18 cellular contexts compared by ENCODE assay signal in genomic region chr6:144153971-144154370, GRCh38.
"Had no signal": no experiment of that assay in that cellular context is flagged by ENCODE, and none has a peak within 500 bp of the region (broad histone marks: within the 10 kb centered on the region; RNA-seq: fewer than 3 reads in every experiment).

No MANE protein-coding gene starts in this region.

- H3K9me3 ChIP-seq: colonic mucosa, lower lobe of right lung, spleen, suprapubic skin had no signal

- H3K4me3 Mint-ChIP-seq: activated CD4-positive, alpha-beta T cell treated with anti-CD3 and anti-CD28 coated beads, Interleukin-2, amount 10 ng/mL, durations not matched to agents 7 days and 5 days; nephron had no signal

- DNase-seq: activated CD4-positive, alpha-beta T cell treated with anti-CD3 and anti-CD28 coated beads, Interleukin-2, amount 10 ng/mL, durations not matched to agents 7 days and 5 days; activated CD8-positive, alpha-beta memory T cell treated with anti-CD3 and anti-CD28 coated beads, Interleukin-2, amount 50 U/mL, for 4 hours; activated naive CD4-positive, alpha-beta T cell treated with Interleukin-2 at 50 U/mL for 16 hours; brain microvascular endothelial cell; central memory CD4-positive, alpha-beta T cell; colonic mucosa; erythroblast; foreskin melanocyte; lower lobe of right lung; occipital lobe; retina; spleen; stimulated activated CD4-positive, alpha-beta T cell treated with anti-CD3 and anti-CD28 coated beads, Interleukin-4, amount 100 ng/mL, for 4 hours; stimulated activated naive CD4-positive, alpha-beta T cell had no signal

- H3K9me3 Mint-ChIP-seq: activated CD4-positive, alpha-beta T cell treated with anti-CD3 and anti-CD28 coated beads, Interleukin-2, amount 10 ng/mL, durations not matched to agents 7 days and 5 days; activated T-helper 2 cell treated with anti-CD3 and anti-CD28 coated beads, Interferon-gamma antibody, Interleukin-2, Interleukin-4, amounts not matched to agents 10 μg/mL and 5 μg/mL and 100 μg/mL, durations not matched to agents 14 hours and 24 hours and 36 hours; nephron; T-helper 1 cell treated with Interleukin-12 subunit alpha and Interleukin-12 subunit beta and Interleukin-4 antibody, amounts not matched to agents 30 μg/mL and 1 μg/mL, for 36 hours had no signal

- H3K4me3 ChIP-seq: colonic mucosa, lower lobe of right lung, suprapubic skin had no signal

- ATAC-seq: lower lobe of right lung had no signal

- H3K27me3 ChIP-seq: brain microvascular endothelial cell, spleen, suprapubic skin had no signal

- H3K27ac Mint-ChIP-seq: activated T-helper 2 cell treated with anti-CD3 and anti-CD28 coated beads, Interferon-gamma antibody, Interleukin-2, Interleukin-4, amounts not matched to agents 10 μg/mL and 5 μg/mL and 100 μg/mL, durations not matched to agents 14 hours and 24 hours and 36 hours; nephron had no signal

- H3K4me1 ChIP-seq: colonic mucosa had no signal

- H3K27me3 Mint-ChIP-seq: activated CD4-positive, alpha-beta T cell treated with anti-CD3 and anti-CD28 coated beads, Interleukin-2, amount 10 ng/mL, durations not matched to agents 7 days and 5 days had no signal

- H3K36me3 ChIP-seq: brain microvascular endothelial cell, colonic mucosa, suprapubic skin had no signal

- H3K27ac ChIP-seq: brain microvascular endothelial cell, colonic mucosa, suprapubic skin had no signal
